Comparison of ENCODE assay signal across 2 cellular contexts in genomic region chr19:4805140-4805539, GRCh38. TPM values are rescaled to one million over a fixed set of nuclear protein-coding genes. Genes with fewer than 3 reads are reported as not detected.
A peak's percentile ranks its signal among the peaks of the same experiment; 100 is the strongest.
DNase-seq lines count a peak whose midpoint lies in the region; ATAC-seq and TF ChIP-seq lines count a peak whose summit lies in the region.
"Not testable (repeated sequence)": the region's sequence is repeated elsewhere in the genome, so short reads cannot be mapped to it uniquely, and the experiment has no call there.

No MANE protein-coding gene starts in this region.

- not testable (repeated sequence) for H3K36me3 ChIP-seq in HEK293 (ENCODE audit: control insufficient read depth in 2 of 2, insufficient read depth in 1 of 2, low read length in 2 of 2)

- H3K9me3 ChIP-seq in HEK293 (ENCODE audit: control insufficient read depth, insufficient read depth, low read depth, low read length) = not testable (repeated sequence)

- H3K27ac ChIP-seq in HEK293 (ENCODE audit: extremely low read depth, low read depth, low read length) = not testable (repeated sequence)

- not testable (repeated sequence) for H3K4me1 Mint-ChIP-seq in WTC11

- not testable (repeated sequence) for H3K9me3 Mint-ChIP-seq in WTC11

- TF ChIP-seq CTCF in HEK293 (tag by site-specific recombination; IDR thresholded peaks at IDR 0.05); WTC11 (IDR thresholded peaks at IDR 0.05): not testable (repeated sequence)

- not testable (repeated sequence) for H3K36me3 Mint-ChIP-seq in WTC11

- POLR2A ChIA-PET in HEK293 (lab: Yijun Ruan, JAX); WTC11 (lab: Charles Lee): not testable (repeated sequence)

- not testable (repeated sequence) for H3K27me3 Mint-ChIP-seq in WTC11 (ENCODE audit: low read depth)

- not testable (repeated sequence) for H3K27ac Mint-ChIP-seq in WTC11

- CTCF ChIA-PET in HEK293 (lab: Yijun Ruan, JAX) (interaction anchor here (0.6 to 9.8 kb wide), 18 partner anchors 11 to 280 kb away, joined by 3 to 139 read pairs (median 4); partner anchors contain the start of gene DPP9), WTC11 (lab: Charles Lee) (interaction anchor here (0.6 to 6.8 kb wide), 9 partner anchors 14 to 128 kb away, joined by 3 to 161 read pairs (median 4); partner anchors contain the start of gene FEM1A)

- H3K4me3 Mint-ChIP-seq in WTC11 = not testable (repeated sequence)

- H3K4me1 ChIP-seq in HEK293 (ENCODE audit: control insufficient read depth, insufficient read depth, low read length) = not testable (repeated sequence)

- not testable (repeated sequence) for DNase-seq in WTC11 (ENCODE audit: low spot score)

- not testable (repeated sequence) for H3K4me3 ChIP-seq in HEK293 (ENCODE audit: low read depth, low read length)

- ATAC-seq in WTC11 = not testable (repeated sequence)

TF ChIP-seq in HEK293, 187 proteins besides CTCF, POLR2A, EP300 and RAD21 (continues in another document):
- peak; percentile 4; the same call in 1 of the 2 replicates for TF ChIP-seq ZNF140 (tag by site-specific recombination; IDR thresholded peaks at IDR 0.05)
- TF ChIP-seq ZNF394 (tag by site-specific recombination; IDR thresholded peaks at IDR 0.05; ENCODE audit: borderline replicate concordance) = peak; percentile 86; the same call in 1 of the 2 replicates
- peak; percentile 51 for TF ChIP-seq ZNF623 (tag by site-specific recombination; IDR thresholded peaks at IDR 0.05)
- TF ChIP-seq ZBTB11 (tag by site-specific recombination; conservative IDR thresholded peaks at IDR 0.05; ENCODE audit: low read depth) = peak; percentile 48; the same call in 1 of the 2 replicates
- peak; percentile 60 for TF ChIP-seq ZNF426 (tag by site-specific recombination; IDR thresholded peaks at IDR 0.05)
- peak; percentile 11; the same call in 1 of the 2 replicates for TF ChIP-seq ZNF654 (tag by site-specific recombination; IDR thresholded peaks at IDR 0.05; ENCODE audit: low read depth)
- TF ChIP-seq ZBTB8A (tag by site-specific recombination; IDR thresholded peaks at IDR 0.05) = peak; percentile 45

TF ChIP-seq in WTC11, 78 proteins besides CTCF, POLR2A, EP300 and RAD21:
- peak; percentile 65; the same call in 1 of the 2 replicates for TF ChIP-seq HMGA2 (CRISPR knock-in tag; IDR thresholded peaks at IDR 0.05)

RNA-seq across cellular contexts. Expression of gene FEM1A, which starts 13.6 kb away (rescaled TPM):
- 15.7 to 16.1 TPM (median 15.8 TPM) in 3 replicates for total RNA-seq in WTC11 (2021)

RNA-seq across cellular contexts. Expression of gene TICAM1, which starts 26.4 kb away (rescaled TPM):
- total RNA-seq in WTC11 (2021) = 0.61 to 1.4 TPM (median 1.2 TPM) in 3 replicates
